Comparison of ENCODE assay signal across 19 cellular contexts in the genomic region with DNA sequence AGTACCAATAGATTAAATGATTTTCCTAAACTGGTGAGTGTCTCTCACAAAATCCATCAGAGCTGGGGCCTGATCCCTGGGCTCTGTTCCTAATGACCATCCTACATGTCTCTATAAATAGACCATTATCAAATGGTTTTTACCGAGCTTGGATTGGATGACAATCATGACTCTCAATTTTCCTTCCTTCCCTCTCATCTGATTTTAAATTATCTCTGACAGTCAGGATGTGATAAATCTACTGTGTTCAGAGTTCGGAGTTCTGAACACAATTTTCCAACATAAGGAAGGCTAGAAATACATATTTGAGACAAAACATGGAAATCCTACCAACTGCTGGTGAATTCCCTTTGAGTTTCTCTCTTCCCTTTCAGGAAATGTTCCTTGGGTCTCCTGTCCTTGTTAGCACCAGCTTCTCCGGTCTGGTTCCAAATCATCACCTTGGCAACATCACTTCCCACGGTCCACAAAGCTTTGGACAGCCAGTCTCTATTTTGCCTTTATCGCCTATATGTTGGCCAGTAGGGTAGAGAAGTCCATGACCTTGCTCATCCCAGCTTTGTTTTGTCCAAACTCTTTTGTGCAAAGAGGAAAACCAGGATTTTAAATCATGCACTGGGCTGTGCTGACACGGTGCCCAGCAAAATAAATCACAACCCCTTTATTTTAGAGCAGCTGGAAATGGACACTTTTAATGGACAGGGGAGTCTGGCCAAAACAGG.
DNase-seq lines count a peak whose midpoint lies in the region; ATAC-seq and TF ChIP-seq lines count a peak whose summit lies in the region.
"Had no signal": no experiment of that assay in that cellular context is flagged by ENCODE, and none has a peak within 500 bp of the region (broad histone marks: within the 10 kb centered on the region; RNA-seq: fewer than 3 reads in every experiment).

No MANE protein-coding gene starts in this region.

- no peak for TF ChIP-seq RAD21 in SK-N-SH (IDR thresholded peaks at IDR 0.05; ENCODE audit: low read length)

- H3K27ac Mint-ChIP-seq in nephron (peak overlapping the region in 2 of 3 experiments; percentile 6 to 12), osteocyte (ENCODE audit: unreplicated experiment) (no peak overlapping the region)
- no peak overlapping the region for H3K27ac Mint-ChIP-seq in stimulated activated naive CD8-positive, alpha-beta T cell treated with anti-CD3 and anti-CD28 coated beads, Interleukin-15, amount 100 ng/mL, for 72 hours
- H3K27ac Mint-ChIP-seq: GM23338, H9 had no signal

- 60% methylated on average over 6 of the region's 6 CpGs for WGBS in SK-N-SH (ENCODE audit: low lambda C conversion rate)

- no peaks in the 10 kb centered on the region for H3K79me2 ChIP-seq in SK-N-SH (ENCODE audit: insufficient read depth)

- H3K9ac ChIP-seq in SK-N-SH: no peak overlapping the region
- H3K9ac ChIP-seq in skeletal muscle tissue (ENCODE audit: low read depth in 1 of 3, low read length in 3 of 3): no peak overlapping the region

- no peaks in the 10 kb centered on the region for H4K20me1 ChIP-seq in SK-N-SH (ENCODE audit: insufficient read depth)

- no peaks in the 10 kb centered on the region for H3K36me3 Mint-ChIP-seq in nephron (ENCODE audit: low read depth)
- H3K36me3 Mint-ChIP-seq in osteocyte (ENCODE audit: unreplicated experiment): no peaks in the 10 kb centered on the region

- no peak overlapping the region for H2AFZ ChIP-seq in SK-N-SH (ENCODE audit: low read depth)
- H2AFZ ChIP-seq: GM23338, PC-9 had no signal

- DNase-seq in SK-N-SH: no peak
- peak; percentile 94 to 98 for DNase-seq in dermis microvascular lymphatic vessel endothelial cell (ENCODE audit: low read depth in 2 of 2)
- no peak for DNase-seq in OCI-M1 (lab: John Stamatoyannopoulos, UW)
- DNase-seq in osteocyte (ENCODE audit: extremely low spot score, unreplicated experiment): no peak
- DNase-seq in stimulated activated naive CD8-positive, alpha-beta T cell treated with anti-CD3 and anti-CD28 coated beads, Interleukin-15, amount 100 ng/mL, for 72 hours: no peak
- DNase-seq: H9, Kasumi-1, NCI-H1436 treated with DMSO at 0.1 percent for 48 hours, NCI-H187 treated with DMSO at 0.1 percent for 48 hours, NCI-H524 treated with DMSO at 0.1 percent for 48 hours, SHP77 had no signal

- H3K27me3 ChIP-seq in SK-N-SH (ENCODE audit: insufficient read depth): no peaks in the 10 kb centered on the region
- H3K27me3 ChIP-seq in skeletal muscle tissue (ENCODE audit: control insufficient read depth in 3 of 3, insufficient read depth in 3 of 3, low read length in 3 of 3): no peaks in the 10 kb centered on the region

- H3K27me3 Mint-ChIP-seq in nephron (ENCODE audit: low read depth) (no peaks in the 10 kb centered on the region), osteocyte (ENCODE audit: unreplicated experiment) (no peaks in the 10 kb centered on the region)
- H3K27me3 Mint-ChIP-seq in stimulated activated naive CD8-positive, alpha-beta T cell treated with anti-CD3 and anti-CD28 coated beads, Interleukin-15, amount 100 ng/mL, for 72 hours: no peaks in the 10 kb centered on the region

- no peak; the same call in 2 of the 3 replicates for ATAC-seq in SK-N-SH treated with all-trans-retinoic acid at 6 μM for 48 hours
- no peak for ATAC-seq in stimulated activated naive CD8-positive, alpha-beta T cell treated with anti-CD3 and anti-CD28 coated beads, Interleukin-15, amount 100 ng/mL, for 72 hours
- ATAC-seq: GM23338, HepG2, K562 had no signal

- TF ChIP-seq CTCF in SK-N-SH (IDR thresholded peaks at IDR 0.05) (no peak), nephron (IDR thresholded peaks at IDR 0.05; ENCODE audit: unreplicated experiment in 3 of 3) (no peak), osteocyte (IDR thresholded peaks at IDR 0.05) (no peak)

- H3K4me3 ChIP-seq in SK-N-SH (ENCODE audit: low read depth in 2 of 2, low read length in 1 of 2) (no peak overlapping the region), skeletal muscle tissue (ENCODE audit: low read length in 3 of 3) (peak overlapping the region in 1 of 3 donors; percentile 6)
- H3K4me3 ChIP-seq: GM23338, K562, PC-9 had no signal

- H3K4me1 ChIP-seq in SK-N-SH (ENCODE audit: control insufficient read depth in 1 of 2, insufficient read depth in 2 of 2, low read depth in 1 of 2, low read length in 1 of 2) (peaks cover 0 to 33% of the 10 kb centered on the region in 2 experiments), skeletal muscle tissue (ENCODE audit: control insufficient read depth in 3 of 3, insufficient read depth in 3 of 3, low read length in 3 of 3) (peaks cover 14 to 38% (median 16%) of the 10 kb centered on the region in 3 donors)

- peaks cover 35% of the 10 kb centered on the region for H3F3A ChIP-seq in SK-N-SH (replicated peaks; ENCODE audit: insufficient read depth)

- no peaks in the 10 kb centered on the region for H3K36me3 ChIP-seq in SK-N-SH (replicated peaks in 1 of 2; ENCODE audit: control insufficient read depth in 1 of 2, insufficient read depth in 2 of 2, low read length in 1 of 2)
- H3K36me3 ChIP-seq in skeletal muscle tissue (ENCODE audit: control insufficient read depth in 3 of 3, insufficient read depth in 3 of 3, low read length in 3 of 3): no peaks in the 10 kb centered on the region

- CTCF ChIA-PET in SK-N-SH (lab: Yijun Ruan, JAX): interaction anchor here (0.6 to 2.5 kb wide), 3 partner anchors 115 to 370 kb away, joined by 3 to 6 read pairs (median 3); no protein-coding TSS in a partner anchor

- H3K4me2 ChIP-seq in SK-N-SH: no peak overlapping the region; the same call in 1 of the 2 replicates
- H3K4me2 ChIP-seq: GM23338, PC-9 had no signal

- no peak for TF ChIP-seq EP300 in SK-N-SH (IDR thresholded peaks at IDR 0.05; ENCODE audit: borderline replicate concordance in 1 of 2, low read depth in 1 of 2, low read length in 1 of 2)

- peaks cover 58% of the 10 kb centered on the region for H3K4me1 Mint-ChIP-seq in nephron
- peaks cover 39% of the 10 kb centered on the region for H3K4me1 Mint-ChIP-seq in osteocyte (ENCODE audit: unreplicated experiment)
- peaks cover 18% of the 10 kb centered on the region for H3K4me1 Mint-ChIP-seq in stimulated activated naive CD8-positive, alpha-beta T cell treated with anti-CD3 and anti-CD28 coated beads, Interleukin-15, amount 100 ng/mL, for 72 hours

- H3K27ac ChIP-seq in SK-N-SH (ENCODE audit: low read depth in 2 of 2, low read length in 1 of 2) (peak overlapping the region in 1 of 2 experiments; percentile 72; a peak in 2 of 4 replicates), skeletal muscle tissue (ENCODE audit: low read depth, low read length) (peak overlapping the region; percentile 27)
- H3K27ac ChIP-seq: 22Rv1, PC-9 had no signal

- H3K9me3 Mint-ChIP-seq in nephron: no peaks in the 10 kb centered on the region
- no peaks in the 10 kb centered on the region for H3K9me3 Mint-ChIP-seq in osteocyte (ENCODE audit: unreplicated experiment)
- H3K9me3 Mint-ChIP-seq in stimulated activated naive CD8-positive, alpha-beta T cell treated with anti-CD3 and anti-CD28 coated beads, Interleukin-15, amount 100 ng/mL, for 72 hours: peaks cover 0 to 9% of the 10 kb centered on the region in 2 donors
- H3K9me3 Mint-ChIP-seq: H9 had no signal

- POLR2A ChIA-PET in SK-N-SH (lab: Yijun Ruan, JAX): no interaction called here

- 0 out of 2 replicates have a peak, but pooled peaks cover 3% of the 10 kb centered on the region for H3K9me2 ChIP-seq in SK-N-SH

- no peaks in the 10 kb centered on the region for H3K9me3 ChIP-seq in SK-N-SH
- no peaks in the 10 kb centered on the region for H3K9me3 ChIP-seq in skeletal muscle tissue (ENCODE audit: control insufficient read depth in 3 of 3, low read length in 3 of 3)

- H3K4me3 Mint-ChIP-seq in nephron: no peak overlapping the region
- H3K4me3 Mint-ChIP-seq in osteocyte (ENCODE audit: unreplicated experiment): no peak overlapping the region
- no peak overlapping the region for H3K4me3 Mint-ChIP-seq in stimulated activated naive CD8-positive, alpha-beta T cell treated with anti-CD3 and anti-CD28 coated beads, Interleukin-15, amount 100 ng/mL, for 72 hours
- H3K4me3 Mint-ChIP-seq: GM23338, H9 had no signal

TF ChIP-seq in SK-N-SH, 30 proteins besides CTCF, POLR2A, EP300 and RAD21:
- TF ChIP-seq NFIC (IDR thresholded peaks at IDR 0.05; ENCODE audit: borderline replicate concordance): 0 out of 2 replicates have a peak, but pooled peaks have one; percentile 2
- peak; percentile 44; the same call in 1 of the 2 replicates for TF ChIP-seq MEF2A (IDR thresholded peaks at IDR 0.05; ENCODE audit: borderline replicate concordance, low read depth)
- no peak for TF ChIP-seq RXRA (IDR thresholded peaks at IDR 0.05; ENCODE audit: borderline replicate concordance, low read depth)
- TF ChIP-seq, protein P1, sequence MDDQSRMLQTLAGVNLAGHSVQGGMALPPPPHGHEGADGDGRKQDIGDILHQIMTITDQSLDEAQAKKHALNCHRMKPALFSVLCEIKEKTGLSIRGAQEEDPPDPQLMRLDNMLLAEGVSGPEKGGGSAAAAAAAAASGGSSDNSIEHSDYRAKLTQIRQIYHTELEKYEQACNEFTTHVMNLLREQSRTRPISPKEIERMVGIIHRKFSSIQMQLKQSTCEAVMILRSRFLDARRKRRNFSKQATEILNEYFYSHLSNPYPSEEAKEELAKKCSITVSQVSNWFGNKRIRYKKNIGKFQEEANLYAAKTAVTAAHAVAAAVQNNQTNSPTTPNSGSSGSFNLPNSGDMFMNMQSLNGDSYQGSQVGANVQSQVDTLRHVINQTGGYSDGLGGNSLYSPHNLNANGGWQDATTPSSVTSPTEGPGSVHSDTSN (IDR thresholded peaks at IDR 0.05): peak; percentile 61
- TF ChIP-seq ELF1 (IDR thresholded peaks at IDR 0.05): no peak

TF ChIP-seq in SK-N-SH treated with all-trans-retinoic acid at 6 μM for 48 hours, 23 proteins besides CTCF, POLR2A, EP300 and RAD21 (continues in another document):
- TF ChIP-seq SNAI2 (CRISPR knock-in tag; IDR thresholded peaks at IDR 0.05) (no peak), ESRRG (CRISPR knock-in tag; IDR thresholded peaks at IDR 0.05) (no peak), ZNF565 (CRISPR knock-in tag; conservative IDR thresholded peaks at IDR 0.05; ENCODE audit: low read depth) (no peak), ISL1 (CRISPR knock-in tag; IDR thresholded peaks at IDR 0.05) (no peak), ZFP3 (CRISPR knock-in tag; IDR thresholded peaks at IDR 0.05) (no peak), ZFP30 (CRISPR knock-in tag; IDR thresholded peaks at IDR 0.05) (no peak)
- TF ChIP-seq, protein P2, sequence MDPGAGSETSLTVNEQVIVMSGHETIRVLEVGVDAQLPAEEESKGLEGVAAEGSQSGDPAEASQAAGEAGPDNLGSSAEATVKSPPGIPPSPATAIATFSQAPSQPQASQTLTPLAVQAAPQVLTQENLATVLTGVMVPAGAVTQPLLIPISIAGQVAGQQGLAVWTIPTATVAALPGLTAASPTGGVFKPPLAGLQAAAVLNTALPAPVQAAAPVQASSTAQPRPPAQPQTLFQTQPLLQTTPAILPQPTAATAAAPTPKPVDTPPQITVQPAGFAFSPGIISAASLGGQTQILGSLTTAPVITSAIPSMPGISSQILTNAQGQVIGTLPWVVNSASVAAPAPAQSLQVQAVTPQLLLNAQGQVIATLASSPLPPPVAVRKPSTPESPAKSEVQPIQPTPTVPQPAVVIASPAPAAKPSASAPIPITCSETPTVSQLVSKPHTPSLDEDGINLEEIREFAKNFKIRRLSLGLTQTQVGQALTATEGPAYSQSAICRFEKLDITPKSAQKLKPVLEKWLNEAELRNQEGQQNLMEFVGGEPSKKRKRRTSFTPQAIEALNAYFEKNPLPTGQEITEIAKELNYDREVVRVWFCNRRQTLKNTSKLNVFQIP (CRISPR knock-in tag; IDR thresholded peaks at IDR 0.05; ENCODE audit: borderline replicate concordance, low read depth): no peak

Comparison
In these comparisons a context has a peak if more than half of its experiments do, and no peak if none do; other contexts are left out.
1. DNase-seq: peak in dermis microvascular lymphatic vessel endothelial cell (2 of 2); none in SK-N-SH (single experiment), OCI-M1 (single experiment), osteocyte (single experiment) and stimulated activated naive CD8-positive, alpha-beta T cell treated with anti-CD3 and anti-CD28 coated beads, Interleukin-15, amount 100 ng/mL, for 72 hours (0 of 2).
2. H3K27ac Mint-ChIP-seq: peak in nephron (2 of 3); none in osteocyte (single experiment) and stimulated activated naive CD8-positive, alpha-beta T cell treated with anti-CD3 and anti-CD28 coated beads, Interleukin-15, amount 100 ng/mL, for 72 hours (0 of 2).